Comparison of ENCODE assay signal across 8 cellular contexts in genomic region chr22:17742528-17742902, GRCh38. TPM values are rescaled to one million over a fixed set of nuclear protein-coding genes. Genes with fewer than 3 reads are reported as not detected.
DNase-seq lines count a peak whose midpoint lies in the region; ATAC-seq and TF ChIP-seq lines count a peak whose summit lies in the region.

No MANE protein-coding gene starts in this region.

- peaks cover 73% of the 10 kb centered on the region for H3K79me2 ChIP-seq in OCI-LY3 (ENCODE audit: low read length)
- no peaks in the 10 kb centered on the region for H3K79me2 ChIP-seq in fibroblast of lung (ENCODE audit: control insufficient read depth, insufficient read depth, low read length)

- no peaks in the 10 kb centered on the region for H3K4me1 Mint-ChIP-seq in neural crest cell

- peak overlapping the region; percentile 51 for H3K4me2 ChIP-seq in OCI-LY3 (ENCODE audit: low read length)
- H3K4me2 ChIP-seq in fibroblast of lung (ENCODE audit: extremely low read depth, insufficient read depth, low read length): no peak overlapping the region

- no peaks in the 10 kb centered on the region for H3K27me3 Mint-ChIP-seq in neural crest cell (ENCODE audit: low read depth)

- no peaks in the 10 kb centered on the region for H3K27me3 ChIP-seq in OCI-LY3 (ENCODE audit: low read depth, low read length)
- H3K27me3 ChIP-seq in fibroblast of lung (ENCODE audit: control insufficient read depth, insufficient read depth, low read length): no peaks in the 10 kb centered on the region

- ATAC-seq in HG03565 (IDR thresholded peaks at IDR 0.05; ENCODE audit: unreplicated experiment) (peak; percentile 53), HG03135 (IDR thresholded peaks at IDR 0.05; ENCODE audit: unreplicated experiment) (no peak)

- no peaks in the 10 kb centered on the region for H3K9me3 Mint-ChIP-seq in neural crest cell

- H3K27ac ChIP-seq in OCI-LY3 (ENCODE audit: low read length): peak overlapping the region; percentile 18
- no peak overlapping the region for H3K27ac ChIP-seq in fibroblast of lung (ENCODE audit: insufficient read depth, low read length)

- H3K4me3 ChIP-seq in OCI-LY3 (ENCODE audit: low read length) (no peak overlapping the region), fibroblast of lung (replicated peaks in 1 of 4; ENCODE audit: control extremely low read depth in 1 of 4, insufficient read depth in 1 of 4, low read depth in 3 of 4, low read length in 4 of 4) (no peak overlapping the region)

- in situ Hi-C loops in G401 (cut with HindIII; ENCODE audit: low sequenced_read_pairs): no loop called here

- H4K20me1 ChIP-seq in OCI-LY3 (ENCODE audit: insufficient read depth, low read length) (peaks cover 56% of the 10 kb centered on the region), fibroblast of lung (ENCODE audit: control insufficient read depth, extremely low read depth, insufficient read depth, low read length) (no peaks in the 10 kb centered on the region)

- H3K9ac ChIP-seq in OCI-LY3 (ENCODE audit: low read length): no peak overlapping the region; the same call in 1 of the 2 replicates
- H3K9ac ChIP-seq in fibroblast of lung (ENCODE audit: insufficient read depth, low read length): no peak overlapping the region

- no peak overlapping the region for H2AFZ ChIP-seq in OCI-LY3 (ENCODE audit: low read depth, low read length)
- no peak overlapping the region for H2AFZ ChIP-seq in fibroblast of lung (ENCODE audit: low read length)

- no peak overlapping the region for H3K4me3 Mint-ChIP-seq in neural crest cell

- H3K36me3 Mint-ChIP-seq in neural crest cell (ENCODE audit: low read depth): no peaks in the 10 kb centered on the region

- H3K4me1 ChIP-seq in OCI-LY3 (ENCODE audit: low read length): peaks cover 21% of the 10 kb centered on the region
- H3K4me1 ChIP-seq in fibroblast of lung (ENCODE audit: control insufficient read depth, extremely low read depth, insufficient read depth, low read length): no peaks in the 10 kb centered on the region

- TF ChIP-seq CTCF in OCI-LY3 (IDR thresholded peaks at IDR 0.05; ENCODE audit: low read depth, low read length) (peak; percentile 78), fibroblast of lung (conservative IDR thresholded peaks at IDR 0.05 in 1 of 2, IDR thresholded peaks at IDR 0.05 in 1 of 2; ENCODE audit: low read depth in 1 of 2, low read length in 2 of 2) (peak; percentile 76 to 82), neural crest cell (conservative IDR thresholded peaks at IDR 0.05) (peak; percentile 84)

- DNase-seq in G401 (ENCODE audit: low spot score): peak; percentile 92
- DNase-seq in activated T-cell treated with anti-CD3 and anti-CD28 coated beads, Interleukin-2, amount 50 U/mL, for 1 hour: peak; percentile 69
- peak; percentile 61 to 69 for DNase-seq in fibroblast of lung (ENCODE audit: low read depth in 2 of 2)
- DNase-seq in neural crest cell (ENCODE audit: low read depth, low spot score): peak; percentile 87
- DNase-seq in superior temporal gyrus (ENCODE audit: extremely low spot score): peak; percentile 81

- H3K27ac Mint-ChIP-seq in neural crest cell (ENCODE audit: unreplicated experiment): no peak overlapping the region

- H3K36me3 ChIP-seq in OCI-LY3 (replicated peaks; ENCODE audit: low read depth, low read length) (peaks cover 69% of the 10 kb centered on the region), fibroblast of lung (ENCODE audit: control insufficient read depth, insufficient read depth, low read length) (no peaks in the 10 kb centered on the region)

- H3K9me3 ChIP-seq in OCI-LY3 (ENCODE audit: insufficient read depth, low read length) (no peaks in the 10 kb centered on the region), fibroblast of lung (ENCODE audit: control insufficient read depth, insufficient read depth, low read depth, low read length) (no peaks in the 10 kb centered on the region)

RNA-seq across cellular contexts. Expression of gene BID, which starts 31.8 kb away (rescaled TPM):
- total RNA-seq in G401 (2014; rRNA removed; shearing (Covaris generic)): 28.4 and 58.9 TPM in 2 replicates
- 13.4 and 17.7 TPM in 2 replicates for total RNA-seq in fibroblast of lung
- 23.4 and 37.0 TPM in 2 replicates for polyA plus RNA-seq in fibroblast of lung
- 23.1 and 30.3 TPM in 2 replicates for polyA plus RNA-seq in fibroblast of lung (2012)
- polyA minus RNA-seq in fibroblast of lung (ENCODE audit: low replicate concordance): 16.3 and 17.4 TPM in 2 replicates
- total RNA-seq in neural crest cell: 26.5 TPM in 2 replicates
